8 cellular contexts compared by ENCODE assay signal in genomic region chr13:52450793-52451116, GRCh38. TPM values are rescaled to one million over a fixed set of nuclear protein-coding genes. Genes with fewer than 3 reads are reported as not detected.
DNase-seq lines count a peak whose midpoint lies in the region; ATAC-seq and TF ChIP-seq lines count a peak whose summit lies in the region.

No MANE protein-coding gene starts in this region.

- H3K4me1 Mint-ChIP-seq in Calu3 (ENCODE audit: low read depth, unreplicated experiment) (peaks cover 25% of the 10 kb centered on the region), progenitor cell of endocrine pancreas (ENCODE audit: low read depth) (peaks cover 28% of the 10 kb centered on the region)

- H3K27ac Mint-ChIP-seq in Calu3 (ENCODE audit: unreplicated experiment) (peak overlapping the region; percentile 71), progenitor cell of endocrine pancreas (peak overlapping the region; percentile 96)

- H3K27ac ChIP-seq in RWPE1: peak overlapping the region; percentile 94
- H3K27ac ChIP-seq in epithelial cell of prostate: peak overlapping the region; percentile 90

- no peak for DNase-seq in Calu3
- no peak for DNase-seq in RWPE1 (ENCODE audit: low spot score)
- DNase-seq in epithelial cell of prostate (ENCODE audit: low read depth, low spot score): no peak
- no peak for DNase-seq in progenitor cell of endocrine pancreas (ENCODE audit: low spot score, unreplicated experiment)
- no peak for DNase-seq in NCI-H526 treated with DMSO at 0.1 percent for 48 hours (lab: John Stamatoyannopoulos, UW)
- DNase-seq in central memory CD4-positive, alpha-beta T cell: no peak
- DNase-seq in anterior cingulate cortex (lab: John Stamatoyannopoulos, UW): no peak

- ATAC-seq in GM19455 (IDR thresholded peaks at IDR 0.05; ENCODE audit: unreplicated experiment): no peak

- H3K9me3 Mint-ChIP-seq in Calu3 (ENCODE audit: low read depth, unreplicated experiment) (no peaks in the 10 kb centered on the region), progenitor cell of endocrine pancreas (ENCODE audit: low read depth) (no peaks in the 10 kb centered on the region)

- intact Hi-C loops in Calu3 (cut with micrococcal nuclease; ENCODE audit: unreplicated experiment): loop anchor here (1.0 to 2.0 kb wide), 2 partner anchors 52 to 107 kb away; no protein-coding TSS in a partner anchor

- BruUV-seq in Calu3 (replicated peaks; lab: Mats Ljungman, UMichigan): TSS peak; percentile 40

- CTCF ChIA-PET in Calu3 (lab: Charles Lee): interaction anchor here (0.7 to 2.4 kb wide), 7 partner anchors 22 to 680 kb away, joined by 3 to 20 read pairs (median 7); no protein-coding TSS in a partner anchor
- CTCF ChIA-PET in RWPE1 (lab: Yijun Ruan, JAX): interaction anchor here (0.6 to 1.6 kb wide), 26 partner anchors 9 to 1557 kb away, joined by 3 to 11 read pairs (median 4); partner anchors contain the start of genes ALG11 and NEK3

- TF ChIP-seq CTCF in Calu3 (IDR thresholded peaks at IDR 0.05; ENCODE audit: unreplicated experiment): no peak
- TF ChIP-seq CTCF in RWPE1 (conservative IDR thresholded peaks at IDR 0.05; ENCODE audit: low read depth): peak; percentile 62
- TF ChIP-seq CTCF in progenitor cell of endocrine pancreas (IDR thresholded peaks at IDR 0.05; ENCODE audit: unreplicated experiment): no peak

- POLR2A ChIA-PET in RWPE1 (lab: Yijun Ruan, JAX; ENCODE audit: low non-redundant PET): interaction anchor here (0.7 kb wide), 2 partner anchors 83 to 108 kb away, joined by 3 to 4 read pairs; no protein-coding TSS in a partner anchor

- H3K4me3 Mint-ChIP-seq in Calu3 (ENCODE audit: low read depth, unreplicated experiment): peak overlapping the region; percentile 82
- H3K4me3 Mint-ChIP-seq in progenitor cell of endocrine pancreas (ENCODE audit: low read depth): peak overlapping the region; percentile 78

- H3K27me3 Mint-ChIP-seq in Calu3 (ENCODE audit: unreplicated experiment): no peaks in the 10 kb centered on the region
- no peaks in the 10 kb centered on the region for H3K27me3 Mint-ChIP-seq in progenitor cell of endocrine pancreas

- H3K36me3 Mint-ChIP-seq in Calu3 (ENCODE audit: insufficient read depth, unreplicated experiment): peaks cover 35% of the 10 kb centered on the region
- H3K36me3 Mint-ChIP-seq in progenitor cell of endocrine pancreas (ENCODE audit: insufficient read depth): no peaks in the 10 kb centered on the region

RNA-seq across cellular contexts. Expression of gene VPS36, which starts 0.3 kb away (rescaled TPM):
- total RNA-seq in Calu3 (2022): 39.8 and 40.2 TPM in 2 replicates
- 48.9 and 49.6 TPM in 2 replicates for total RNA-seq in progenitor cell of endocrine pancreas

RNA-seq across cellular contexts. Expression of gene CKAP2, which starts 4.5 kb away (rescaled TPM):
- total RNA-seq in Calu3 (2022) (55.8 and 57.7 TPM in 2 replicates), progenitor cell of endocrine pancreas (49.4 and 51.7 TPM in 2 replicates)

RNA-seq across cellular contexts. Expression of gene THSD1, which starts 44.8 kb away (rescaled TPM):
- total RNA-seq in Calu3 (2022): 0.85 and 0.93 TPM in 2 replicates
- 1.7 TPM in 2 replicates for total RNA-seq in progenitor cell of endocrine pancreas
